Comparison of ENCODE assay signal across 32 cellular contexts in the genomic region with DNA sequence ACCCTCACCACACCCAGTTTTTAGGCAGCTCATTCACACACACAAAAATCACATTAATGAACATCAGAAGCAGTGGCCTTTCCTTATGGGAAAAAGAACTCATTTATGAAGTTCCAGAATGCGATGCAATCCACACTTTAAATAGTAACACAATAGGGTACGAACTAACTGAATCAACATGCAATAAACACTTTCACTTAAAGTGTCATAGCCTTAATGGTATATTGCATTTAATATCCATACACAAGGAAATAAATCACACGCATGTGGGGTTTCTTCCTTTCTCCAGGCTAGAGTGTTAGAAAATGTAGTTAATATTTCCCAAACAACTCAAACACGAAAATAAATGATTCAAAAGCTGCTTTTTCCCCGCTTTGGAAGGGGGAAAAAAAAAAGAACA. TPM values are rescaled to one million over a fixed set of nuclear protein-coding genes. Genes with fewer than 3 reads are reported as not detected.
DNase-seq lines count a peak whose midpoint lies in the region; ATAC-seq, FAIRE-seq and TF ChIP-seq lines count a peak whose summit lies in the region.
"Had no signal": no experiment of that assay in that cellular context is flagged by ENCODE, and none has a peak within 500 bp of the region (broad histone marks: within the 10 kb centered on the region; RNA-seq: fewer than 3 reads in every experiment).

No MANE protein-coding gene starts in this region.

- H3K27me3 Mint-ChIP-seq in natural killer cell (ENCODE audit: low read depth in 2 of 2), result no peaks in the 10 kb centered on the region
- H3K27me3 Mint-ChIP-seq in natural killer cell treated with Interleukin-12 subunit alpha and Interleukin-12 subunit beta and Interleukin-15 and Interleukin-18, amount 100 ng/mL, for 72 hours, result no peaks in the 10 kb centered on the region
- H3K27me3 Mint-ChIP-seq: naive thymus-derived CD4-positive, alpha-beta T cell had no signal

- ATAC-seq in natural killer cell (no peak), mucosa of descending colon (peak; percentile 60), GM18505 (IDR thresholded peaks at IDR 0.05; ENCODE audit: unreplicated experiment) (no peak)
- ATAC-seq in natural killer cell treated with Interleukin-12 subunit alpha and Interleukin-12 subunit beta and Interleukin-15 and Interleukin-18, amount 100 ng/mL, for 72 hours, result no peak
- ATAC-seq: K562 had no signal

- FAIRE-seq in colon (lab: Jason Lieb, UNC), result peak; percentile 33
- FAIRE-seq: K562 had no signal

- peaks cover 21 to 49% of the 10 kb centered on the region in 2 donors for H3K4me1 Mint-ChIP-seq in natural killer cell
- H3K4me1 Mint-ChIP-seq in natural killer cell treated with Interleukin-12 subunit alpha and Interleukin-12 subunit beta and Interleukin-15 and Interleukin-18, amount 100 ng/mL, for 72 hours (ENCODE audit: low read depth in 2 of 2), result peaks cover 13 to 14% of the 10 kb centered on the region in 2 donors

- no peak for DNase-seq in natural killer cell
- DNase-seq in natural killer cell treated with Interleukin-12 subunit alpha and Interleukin-12 subunit beta and Interleukin-15 and Interleukin-18, amount 100 ng/mL, for 72 hours (ENCODE audit: low spot score), result no peak
- DNase-seq in mucosa of descending colon, result no peak
- DNase-seq in LoVo (ENCODE audit: low spot score), result no peak
- DNase-seq in iPS-NIHi7 (ENCODE audit: extremely low spot score), result no peak
- DNase-seq in NCI-H2171 treated with DMSO at 0.1 percent for 48 hours (lab: John Stamatoyannopoulos, UW), result no peak
- DNase-seq: 8988T; activated CD4-positive, alpha-beta T cell treated with anti-CD3 and anti-CD28 coated beads for 4 hours; activated naive CD4-positive, alpha-beta T cell treated with anti-CD3 and anti-CD28 coated beads, Interleukin-2, amount 50 U/mL, for 16 hours; activated T-cell treated with anti-CD3 and anti-CD28 coated beads for 4 hours; Calu3; CD4-positive, CD25-positive, alpha-beta regulatory T cell; DND-41; GF-D8; hypothalamus; immature natural killer cell; MG63; naive thymus-derived CD4-positive, alpha-beta T cell; NCI-H1105; NCI-H2081; NCI-H345; occipital lobe; SHP77; sigmoid colon; stimulated activated CD4-positive, alpha-beta T cell treated with anti-CD3 and anti-CD28 coated beads, Interleukin-4, amount 100 ng/mL, for 4 hours; T-helper 9 cell; WERI-Rb-1 had no signal

- H3K36me3 Mint-ChIP-seq in natural killer cell, result no peaks in the 10 kb centered on the region
- H3K36me3 Mint-ChIP-seq in natural killer cell treated with Interleukin-12 subunit alpha and Interleukin-12 subunit beta and Interleukin-15 and Interleukin-18, amount 100 ng/mL, for 72 hours, result no peaks in the 10 kb centered on the region
- H3K36me3 Mint-ChIP-seq: CD4-positive, CD25-positive, alpha-beta regulatory T cell had no signal

- no peaks in the 10 kb centered on the region for H3K9me3 Mint-ChIP-seq in natural killer cell
- no peaks in the 10 kb centered on the region for H3K9me3 Mint-ChIP-seq in natural killer cell treated with Interleukin-12 subunit alpha and Interleukin-12 subunit beta and Interleukin-15 and Interleukin-18, amount 100 ng/mL, for 72 hours
- H3K9me3 Mint-ChIP-seq: activated T-helper 2 cell treated with anti-CD3 and anti-CD28 coated beads, Interferon-gamma antibody, Interleukin-2, Interleukin-4, amounts not matched to agents 10 μg/mL and 5 μg/mL and 100 μg/mL, durations not matched to agents 14 hours and 24 hours and 36 hours; CD4-positive, CD25-positive, alpha-beta regulatory T cell; immature natural killer cell; naive thymus-derived CD4-positive, alpha-beta T cell had no signal

- peaks cover 24% of the 10 kb centered on the region for H3K4me1 ChIP-seq in mucosa of descending colon (ENCODE audit: low read depth)

- TF ChIP-seq POLR2A in GM18505 (IDR thresholded peaks at IDR 0.05; ENCODE audit: borderline replicate concordance, extremely low read depth, insufficient read depth, insufficient read length), result no peak

- intact Hi-C loops in natural killer cell (cut with micrococcal nuclease) (no loop called here), mucosa of descending colon (cut with DNase I, micrococcal nuclease) (no loop called here)

- no peaks in the 10 kb centered on the region for H3K36me3 ChIP-seq in mucosa of descending colon (ENCODE audit: low read depth)
- H3K36me3 ChIP-seq: Peyer's patch, sigmoid colon, WERI-Rb-1 had no signal

- H3K4me3 Mint-ChIP-seq in natural killer cell, result no peak overlapping the region
- no peak overlapping the region for H3K4me3 Mint-ChIP-seq in natural killer cell treated with Interleukin-12 subunit alpha and Interleukin-12 subunit beta and Interleukin-15 and Interleukin-18, amount 100 ng/mL, for 72 hours
- H3K4me3 Mint-ChIP-seq: CD4-positive, CD25-positive, alpha-beta regulatory T cell; naive thymus-derived CD4-positive, alpha-beta T cell had no signal

- no peaks in the 10 kb centered on the region for H3K9me3 ChIP-seq in mucosa of descending colon
- H3K9me3 ChIP-seq: MG63, Peyer's patch, sigmoid colon had no signal

- no peak overlapping the region for H3K4me3 ChIP-seq in mucosa of descending colon
- H3K4me3 ChIP-seq: K562, MG63, Peyer's patch, sigmoid colon had no signal

- H3K27ac Mint-ChIP-seq in natural killer cell, result peak overlapping the region; percentile 71 to 84
- H3K27ac Mint-ChIP-seq in natural killer cell treated with Interleukin-12 subunit alpha and Interleukin-12 subunit beta and Interleukin-15 and Interleukin-18, amount 100 ng/mL, for 72 hours, result no peak overlapping the region
- H3K27ac Mint-ChIP-seq: activated T-helper 2 cell treated with anti-CD3 and anti-CD28 coated beads, Interferon-gamma antibody, Interleukin-2, Interleukin-4, amounts not matched to agents 10 μg/mL and 5 μg/mL and 100 μg/mL, durations not matched to agents 14 hours and 24 hours and 36 hours had no signal

- TF ChIP-seq CTCF in natural killer cell (IDR thresholded peaks at IDR 0.05) (no peak), mucosa of descending colon (IDR thresholded peaks at IDR 0.05) (no peak)

RNA-seq across cellular contexts. Expression of a gene that starts 19.7 kb away (rescaled TPM):
- total RNA-seq in natural killer cell (10 to 100 TPM; 28.0 to 52.4 (median 38.3) TPM), mucosa of descending colon (10 to 100 TPM; 30.0 to 50.8 (median 41.8) TPM)
- 10 to 100 TPM; 11.1 to 23.6 TPM for total RNA-seq in natural killer cell treated with Interleukin-12 subunit alpha and Interleukin-12 subunit beta and Interleukin-15 and Interleukin-18, amount 100 ng/mL, for 72 hours

Comparison
In these comparisons a context has a peak if more than half of its experiments do, and no peak if none do; other contexts are left out.
1. H3K27ac Mint-ChIP-seq: peak in natural killer cell (2 of 2); none in natural killer cell treated with Interleukin-12 subunit alpha and Interleukin-12 subunit beta and Interleukin-15 and Interleukin-18, amount 100 ng/mL, for 72 hours (0 of 2).